Comparison of ENCODE assay signal across 8 cellular contexts in genomic region chr9:130866474-130866965, GRCh38. TPM values are rescaled to one million over a fixed set of nuclear protein-coding genes. Genes with fewer than 3 reads are reported as not detected.
DNase-seq lines count a peak whose midpoint lies in the region; ATAC-seq and TF ChIP-seq lines count a peak whose summit lies in the region.

No MANE protein-coding gene starts in this region.

- H3K9me3 ChIP-seq in MM.1S (replicated peaks; ENCODE audit: insufficient read depth, low read length) (no peaks in the 10 kb centered on the region), gastroesophageal sphincter (no peaks in the 10 kb centered on the region), trophoblast cell (ENCODE audit: insufficient read depth, low read depth, low read length) (no peaks in the 10 kb centered on the region)

- H3K36me3 ChIP-seq in MM.1S (replicated peaks; ENCODE audit: insufficient read depth, low read length), result no peaks in the 10 kb centered on the region
- H3K36me3 ChIP-seq in gastroesophageal sphincter, result peaks cover 0 to 53% of the 10 kb centered on the region in 2 donors
- peaks cover 14 to 29% of the 10 kb centered on the region in 2 experiments for H3K36me3 ChIP-seq in trophoblast cell (ENCODE audit: control insufficient read depth in 1 of 2, insufficient read depth in 2 of 2, low read length in 2 of 2)

- no peak overlapping the region for H4K8ac ChIP-seq in trophoblast cell (ENCODE audit: low read depth, low read length)

- H3K14ac ChIP-seq in trophoblast cell (ENCODE audit: low read length), result no peak overlapping the region

- H3K18ac ChIP-seq in trophoblast cell (ENCODE audit: low read length), result no peak overlapping the region

- ATAC-seq in gastroesophageal sphincter (peak; percentile 72), HG02938 (IDR thresholded peaks at IDR 0.05; ENCODE audit: unreplicated experiment) (no peak), GM21515 (IDR thresholded peaks at IDR 0.05; ENCODE audit: unreplicated experiment) (no peak)

- TF ChIP-seq EP300 in gastroesophageal sphincter (IDR thresholded peaks at IDR 0.05), result no peak

- no peak overlapping the region for H3K23ac ChIP-seq in trophoblast cell (ENCODE audit: low read length)

- no peaks in the 10 kb centered on the region for H3K27me3 ChIP-seq in MM.1S (replicated peaks; ENCODE audit: insufficient read depth, low read length)
- no peaks in the 10 kb centered on the region for H3K27me3 ChIP-seq in gastroesophageal sphincter
- no peaks in the 10 kb centered on the region for H3K27me3 ChIP-seq in trophoblast cell (ENCODE audit: insufficient read depth, low read length)

- no peak overlapping the region for H2BK120ac ChIP-seq in trophoblast cell (ENCODE audit: insufficient read depth, low read length, poor library complexity)

- H4K91ac ChIP-seq in trophoblast cell (ENCODE audit: low read depth, low read length), result no peak overlapping the region

- H2BK5ac ChIP-seq in trophoblast cell (ENCODE audit: low read depth, low read length, poor library complexity), result no peak overlapping the region

- H4K12ac ChIP-seq in trophoblast cell (ENCODE audit: low read depth, low read length), result no peak overlapping the region

- no peaks in the 10 kb centered on the region for H3F3A ChIP-seq in MM.1S (ENCODE audit: insufficient read depth, low read length)

- H3K4me3 ChIP-seq in MM.1S (ENCODE audit: low read length), result no peak overlapping the region
- H3K4me3 ChIP-seq in gastroesophageal sphincter, result no peak overlapping the region
- H3K4me3 ChIP-seq in trophoblast cell (ENCODE audit: low read depth, low read length), result no peak overlapping the region

- no peak overlapping the region for H2BK12ac ChIP-seq in trophoblast cell (ENCODE audit: low read length)

- DNase-seq in DMS79 (lab: John Stamatoyannopoulos, UW), result peak; percentile 63
- peak; percentile 42 for DNase-seq in MM.1S
- peak; percentile 94 for DNase-seq in RKO (ENCODE audit: low spot score)
- peak; percentile 7 for DNase-seq in activated T-helper 9 cell treated with anti-CD3 and anti-CD28 coated beads, Interleukin-2, amount 50 U/mL, for 16 hours (ENCODE audit: low read depth)
- peak; percentile 77 to 98 for DNase-seq in trophoblast cell

- no peaks in the 10 kb centered on the region for H3K79me2 ChIP-seq in MM.1S (ENCODE audit: low read length)
- no peaks in the 10 kb centered on the region for H3K79me2 ChIP-seq in trophoblast cell (ENCODE audit: control insufficient read depth, insufficient read depth, low read length, poor library complexity)

- no peak overlapping the region for H2AK5ac ChIP-seq in trophoblast cell (ENCODE audit: low read length)

- no peaks in the 10 kb centered on the region for H3K79me1 ChIP-seq in trophoblast cell (ENCODE audit: low read length)

- H3K4ac ChIP-seq in trophoblast cell (ENCODE audit: low read depth, low read length), result no peak overlapping the region

- H2AFZ ChIP-seq in MM.1S (ENCODE audit: low read length) (no peak overlapping the region), trophoblast cell (ENCODE audit: insufficient read depth, low read length, poor library complexity) (no peak overlapping the region)

- WGBS in gastroesophageal sphincter (ENCODE audit: low coverage in 1 of 2), 2 donors, result 50 to 100% methylated on average over 1 to 3 of the region's 4 CpGs
- WGBS in trophoblast cell (ENCODE audit: extremely low coverage, insufficient coverage, insufficient read length), result no CpG with 5 or more reads among the region's 4 CpGs

- H4K20me1 ChIP-seq in MM.1S (ENCODE audit: insufficient read depth, low read length), result no peaks in the 10 kb centered on the region

- H3K9ac ChIP-seq in MM.1S (ENCODE audit: low read length) (no peak overlapping the region), trophoblast cell (ENCODE audit: low read length) (no peak overlapping the region)

- no peak for TF ChIP-seq POLR2A in gastroesophageal sphincter (IDR thresholded peaks at IDR 0.05)

- peak; percentile 86 for TF ChIP-seq CTCF in MM.1S (IDR thresholded peaks at IDR 0.05; ENCODE audit: low read length)
- peak; percentile 79 to 86 (median 84) for TF ChIP-seq CTCF in gastroesophageal sphincter (IDR thresholded peaks at IDR 0.05)

- no peaks in the 10 kb centered on the region for H3K4me1 ChIP-seq in MM.1S (ENCODE audit: low read length)
- H3K4me1 ChIP-seq in gastroesophageal sphincter, result peaks cover 4 to 93% (median 32%) of the 10 kb centered on the region in 3 donors
- H3K4me1 ChIP-seq in trophoblast cell (ENCODE audit: control insufficient read depth in 1 of 2, insufficient read depth in 2 of 2, low read length in 2 of 2), result no peaks in the 10 kb centered on the region

- H3K4me2 ChIP-seq in MM.1S (ENCODE audit: low read depth, low read length), result no peak overlapping the region
- H3K4me2 ChIP-seq in trophoblast cell (ENCODE audit: low read length), result no peak overlapping the region

- H3K27ac ChIP-seq in MM.1S (ENCODE audit: low read length) (no peak overlapping the region), gastroesophageal sphincter (peak overlapping the region in 2 of 4 donors; percentile 31 to 39), trophoblast cell (ENCODE audit: low read depth, low read length) (no peak overlapping the region)

- no peaks in the 10 kb centered on the region for H3K9me2 ChIP-seq in MM.1S (replicated peaks; ENCODE audit: insufficient read depth, low read length)

RNA-seq across cellular contexts. Expression of gene QRFP, which starts 30.1 kb away (rescaled TPM):
- total RNA-seq in gastroesophageal sphincter, result not detected
- polyA plus RNA-seq in trophoblast cell (2013), result 0.10 and 0.11 TPM in 2 replicates

RNA-seq across cellular contexts. Expression of gene ABL1, which starts 31.5 kb away (rescaled TPM):
- total RNA-seq in gastroesophageal sphincter, result 100 to 1,000 TPM in 3 of 4 donors, 10 to 100 TPM in 1; 81.4 to 147 (median 125) TPM
- polyA plus RNA-seq in trophoblast cell (2013), result 25.7 and 27.9 TPM in 2 replicates

Comparison
In these comparisons a context has a peak if more than half of its experiments do, and no peak if none do; other contexts are left out.
1. DNase-seq: peak in every context shown above with its lines; median percentile 94 in RKO; 88 in trophoblast cell; 63 in DMS79; 42 in MM.1S; 7 in activated T-helper 9 cell treated with anti-CD3 and anti-CD28 coated beads, Interleukin-2, amount 50 U/mL, for 16 hours.